ENCODE assay signal across 8 cellular contexts in the genomic region with DNA sequence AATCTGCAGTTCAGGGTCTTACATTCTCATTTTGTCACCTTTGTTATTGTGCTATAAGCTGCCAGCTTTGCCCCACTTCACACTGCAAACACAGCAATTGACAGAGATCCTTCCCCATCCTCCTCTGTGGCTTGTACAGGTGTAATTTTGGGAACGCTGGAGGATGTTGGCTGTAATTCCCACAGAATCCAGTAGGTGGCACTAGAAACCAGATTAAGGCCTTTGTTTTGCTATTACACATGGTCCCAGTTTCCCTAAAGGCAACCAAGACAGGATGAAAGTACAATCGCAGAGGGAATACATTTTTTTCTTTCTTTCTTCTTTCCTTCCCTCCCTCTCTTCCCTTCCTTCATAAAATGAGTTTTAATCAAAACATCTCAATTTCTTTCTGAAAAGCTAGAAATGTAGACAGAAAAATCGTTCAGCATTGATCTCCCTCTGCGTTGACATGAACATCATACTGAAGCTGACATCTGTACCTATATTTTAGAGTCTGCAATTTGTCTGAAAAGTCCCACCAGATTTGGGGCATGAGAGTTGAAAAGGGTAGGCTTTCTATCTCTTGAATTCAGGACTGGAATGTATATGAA. TPM values are rescaled to one million over a fixed set of nuclear protein-coding genes. Genes with fewer than 3 reads are reported as not detected.
DNase-seq lines count a peak whose midpoint lies in the region; ATAC-seq, FAIRE-seq and TF ChIP-seq lines count a peak whose summit lies in the region.

No MANE protein-coding gene starts in this region.

- H3K36me3 Mint-ChIP-seq in activated B cell treated with CpG ODN at 0.5 μM for 24 hours (ENCODE audit: low read depth): no peaks in the 10 kb centered on the region
- H3K36me3 Mint-ChIP-seq in neural crest cell (ENCODE audit: low read depth): no peaks in the 10 kb centered on the region

- H3K27me3 ChIP-seq in esophagus muscularis mucosa (peaks cover 0 to 15% (median 1%) of the 10 kb centered on the region in 4 donors), MG63 (no peaks in the 10 kb centered on the region)

- intact Hi-C loops in activated B cell treated with CpG ODN at 0.5 μM for 24 hours (cut with micrococcal nuclease) (no loop called here), esophagus muscularis mucosa (cut with DNase I) (no loop called here)

- FAIRE-seq in A549 (lab: Jason Lieb, UNC): peak; percentile 13

- no peak overlapping the region for H3K4me3 ChIP-seq in A549
- H3K4me3 ChIP-seq in esophagus muscularis mucosa: no peak overlapping the region
- no peak overlapping the region for H3K4me3 ChIP-seq in MG63

- POLR2A ChIA-PET in A549 (lab: Yijun Ruan, JAX) (no interaction called here), activated B cell treated with CpG ODN at 0.5 μM for 24 hours (lab: Charles Lee) (no interaction called here)

- peak; percentile 75 to 85; a peak in 4 of 6 replicates for ATAC-seq in A549
- ATAC-seq in activated B cell treated with CpG ODN at 0.5 μM for 24 hours (ENCODE audit: low read depth): no peak

- DNase-seq in A549 (ENCODE audit: low read depth in 1 of 2, low spot score in 1 of 2) (peak; percentile 41 to 59), ELF-1 (ENCODE audit: low read depth, low spot score) (peak; percentile 82), HCEC 1CT (peak; percentile 32), NCI-H128 (lab: John Stamatoyannopoulos, UW; ENCODE audit: unreplicated experiment) (peak; percentile 65), activated B cell treated with CpG ODN at 0.5 μM for 24 hours (no peak), esophagus muscularis mucosa (ENCODE audit: extremely low spot score) (no peak), neural crest cell (ENCODE audit: low read depth, low spot score) (peak; percentile 71), MG63 (no peak)

- H3K27me3 Mint-ChIP-seq in activated B cell treated with CpG ODN at 0.5 μM for 24 hours: peaks cover 7% of the 10 kb centered on the region
- H3K27me3 Mint-ChIP-seq in neural crest cell (ENCODE audit: low read depth): peaks cover 18% of the 10 kb centered on the region

- no peaks in the 10 kb centered on the region for H3K4me1 ChIP-seq in A549
- no peaks in the 10 kb centered on the region for H3K4me1 ChIP-seq in esophagus muscularis mucosa

- H3K9me3 Mint-ChIP-seq in activated B cell treated with CpG ODN at 0.5 μM for 24 hours (no peaks in the 10 kb centered on the region), neural crest cell (no peaks in the 10 kb centered on the region)

- TF ChIP-seq EP300 in A549 (IDR thresholded peaks at IDR 0.05) (no peak), esophagus muscularis mucosa (IDR thresholded peaks at IDR 0.05) (no peak)

- no peak for TF ChIP-seq POLR2A in A549 (IDR thresholded peaks at IDR 0.05; ENCODE audit: low read length)
- no peak for TF ChIP-seq POLR2A in esophagus muscularis mucosa (IDR thresholded peaks at IDR 0.05; ENCODE audit: low read depth)

- H3K4me1 Mint-ChIP-seq in activated B cell treated with CpG ODN at 0.5 μM for 24 hours: no peaks in the 10 kb centered on the region
- H3K4me1 Mint-ChIP-seq in neural crest cell: no peaks in the 10 kb centered on the region

- TF ChIP-seq CTCF in A549 (IDR thresholded peaks at IDR 0.05) (peak; percentile 80), activated B cell treated with CpG ODN at 0.5 μM for 24 hours (IDR thresholded peaks at IDR 0.05) (peak; percentile 97), esophagus muscularis mucosa (IDR thresholded peaks at IDR 0.05) (peak; percentile 78 to 91 (median 78)), neural crest cell (conservative IDR thresholded peaks at IDR 0.05) (peak; percentile 97)

- 33% methylated on average over 4 of the region's 4 CpGs for WGBS in A549 (ENCODE audit: missing lambda C conversion rate)
- WGBS in esophagus muscularis mucosa: 43% methylated on average over 4 of the region's 4 CpGs

- no peak overlapping the region for H3K27ac Mint-ChIP-seq in activated B cell treated with CpG ODN at 0.5 μM for 24 hours
- no peak overlapping the region for H3K27ac Mint-ChIP-seq in neural crest cell (ENCODE audit: unreplicated experiment)

- H3K4me3 Mint-ChIP-seq in activated B cell treated with CpG ODN at 0.5 μM for 24 hours (no peak overlapping the region), neural crest cell (no peak overlapping the region)

- CTCF ChIA-PET in A549 (lab: Yijun Ruan, JAX) (interaction anchor here (0.7 to 3.0 kb wide), 22 partner anchors 9 to 1657 kb away, joined by 3 to 21 read pairs (median 4); no protein-coding TSS in a partner anchor), activated B cell treated with CpG ODN at 0.5 μM for 24 hours (lab: Charles Lee) (interaction anchor here (1.1 to 1.9 kb wide), 5 partner anchors 9 to 1657 kb away, joined by 3 to 7 read pairs (median 3); no protein-coding TSS in a partner anchor)

- H3K36me3 ChIP-seq in esophagus muscularis mucosa (no peaks in the 10 kb centered on the region), MG63 (no peaks in the 10 kb centered on the region)

- TF ChIP-seq RAD21 in A549 (conservative IDR thresholded peaks at IDR 0.05 in 1 of 2, IDR thresholded peaks at IDR 0.05 in 1 of 2): peak; percentile 84 to 88

- no peak overlapping the region for H3K4me2 ChIP-seq in A549

- H3K27ac ChIP-seq in A549 (no peak overlapping the region), esophagus muscularis mucosa (replicated peaks in 1 of 4) (no peak overlapping the region)

- H3K9me3 ChIP-seq in A549 (no peaks in the 10 kb centered on the region), esophagus muscularis mucosa (no peaks in the 10 kb centered on the region), MG63 (no peaks in the 10 kb centered on the region)

TF ChIP-seq in A549, 52 proteins besides CTCF, POLR2A, EP300 and RAD21:
- TF ChIP-seq SMC3 (IDR thresholded peaks at IDR 0.05) (peak; percentile 65), HMGXB4 (CRISPR knock-in tag; IDR thresholded peaks at IDR 0.05; ENCODE audit: borderline replicate concordance) (no peak), CBX2 (IDR thresholded peaks at IDR 0.05; ENCODE audit: borderline replicate concordance, low read depth) (no peak)

RNA-seq across cellular contexts. Expression of gene NELL1, which starts 21.3 kb away (rescaled TPM):
- not detected in 2 replicates for polyA plus RNA-seq in A549 (2011; rRNA removed)
- not detected in 2 replicates for polyA plus RNA-seq in A549 (2012; cell fraction: cytosol; rRNA removed)
- polyA plus RNA-seq in A549 (2012; cell fraction: nucleus; rRNA removed): not detected in 2 replicates
- polyA plus RNA-seq in A549 (2017; fragmentation: RNase III; extraction: RNeasy Plus Mini Kit Qiagen cat#74134 plus additional on column Dnase treatment): not detected in 3 replicates
- not detected in 2 replicates for polyA minus RNA-seq in A549 (2011; rRNA and poly(A)+ RNA removed)
- total RNA-seq in activated B cell treated with CpG ODN at 0.5 μM for 24 hours: not detected in 2 replicates
- 1 to 10 TPM in 1 of 4 donors, under 1 TPM in 3; 0.65 to 2.7 (median 0.90) TPM for total RNA-seq in esophagus muscularis mucosa
- 0.51 and 1.2 TPM in 2 replicates for total RNA-seq in neural crest cell
- total RNA-seq in MG63 (2014; rRNA removed; shearing (Covaris generic); ENCODE audit: low replicate concordance): not detected in 2 replicates

RNA-seq across cellular contexts. Expression of gene SLC6A5, which starts 48.7 kb away (rescaled TPM):
- polyA plus RNA-seq in A549 (2011; rRNA removed) (not detected in 2 replicates), A549 (2017; fragmentation: RNase III; extraction: RNeasy Plus Mini Kit Qiagen cat#74134 plus additional on column Dnase treatment) (not detected in 3 replicates)
- polyA plus RNA-seq in A549 (2012; cell fraction: cytosol; rRNA removed): not detected in 2 replicates
- polyA plus RNA-seq in A549 (2012; cell fraction: nucleus; rRNA removed): not detected in 2 replicates
- polyA minus RNA-seq in A549 (2011; rRNA and poly(A)+ RNA removed): not detected in 2 replicates
- total RNA-seq in activated B cell treated with CpG ODN at 0.5 μM for 24 hours (not detected in 2 replicates), esophagus muscularis mucosa (not detected), neural crest cell (0.05 TPM in 1 of 2 replicates, not detected in the other)
- not detected in 2 replicates for total RNA-seq in MG63 (2014; rRNA removed; shearing (Covaris generic); ENCODE audit: low replicate concordance)

Comparison
In these comparisons a context has a peak if more than half of its experiments do, and no peak if none do; other contexts are left out.
1. DNase-seq: peak in A549 (2 of 2), ELF-1 (single experiment), HCEC 1CT (single experiment), NCI-H128 (single experiment) and neural crest cell (single experiment); none in activated B cell treated with CpG ODN at 0.5 μM for 24 hours (single experiment), esophagus muscularis mucosa (single experiment) and MG63 (single experiment).
2. Peak in every context shown above with its lines, with median percentiles within 50 percentile points of each other: CTCF ChIP-seq.